Comparison of ENCODE assay signal across 18 cellular contexts in the genomic region with DNA sequence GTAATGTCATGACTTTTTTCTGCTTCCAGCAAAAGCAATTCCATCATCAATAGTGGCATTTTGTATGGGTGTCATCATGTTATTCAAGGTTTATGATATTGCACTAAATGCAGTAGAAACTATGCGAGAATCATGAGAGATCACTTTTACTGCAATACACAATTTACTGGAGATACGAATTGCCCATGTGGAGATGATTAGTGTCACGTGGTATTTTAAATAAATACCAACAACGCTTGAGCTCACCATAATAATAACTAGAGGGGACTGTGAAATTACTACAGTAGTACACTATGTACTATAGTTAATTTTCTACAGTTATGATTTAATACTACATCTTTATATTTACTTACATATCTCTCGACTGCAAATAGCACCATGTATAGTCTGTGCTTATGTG. TPM values are rescaled to one million over a fixed set of nuclear protein-coding genes. Genes with fewer than 3 reads are reported as not detected.
A peak's percentile ranks its signal among the peaks of the same experiment; 100 is the strongest.
DNase-seq lines count a peak whose midpoint lies in the region; ATAC-seq, FAIRE-seq and TF ChIP-seq lines count a peak whose summit lies in the region.
"Had no signal": no experiment of that assay in that cellular context is flagged by ENCODE, and none has a peak within 500 bp of the region (broad histone marks: within the 10 kb centered on the region; RNA-seq: fewer than 3 reads in every experiment).

No MANE protein-coding gene starts in this region.

- POLR2A ChIA-PET in K562 (lab: Yijun Ruan, JAX): no interaction called here

- no peaks in the 10 kb centered on the region for H3K9me3 ChIP-seq in GM23248 (ENCODE audit: low read depth)
- H3K9me3 ChIP-seq in OCI-LY3 (ENCODE audit: insufficient read depth, low read length): no peaks in the 10 kb centered on the region
- no peaks in the 10 kb centered on the region for H3K9me3 ChIP-seq in K562 (replicated peaks; ENCODE audit: control insufficient read depth, insufficient read depth, low read depth, low read length)

- H3K27me3 ChIP-seq in GM23248 (replicated peaks; ENCODE audit: insufficient read depth) (no peaks in the 10 kb centered on the region), OCI-LY3 (ENCODE audit: low read depth, low read length) (no peaks in the 10 kb centered on the region), K562 (ENCODE audit: control insufficient read depth in 2 of 2, insufficient read depth in 2 of 2, low read length in 2 of 2) (no peaks in the 10 kb centered on the region)

- H3K27ac ChIP-seq in GM23248 (no peak overlapping the region), OCI-LY3 (ENCODE audit: low read length) (no peak overlapping the region), K562 (ENCODE audit: extremely low read depth, low read depth, low read length) (no peak overlapping the region)

- no peak for FAIRE-seq in K562 (lab: Jason Lieb, UNC)
- FAIRE-seq: GM12892, H1 had no signal

- H3K4me3 ChIP-seq in GM23248 (no peak overlapping the region), OCI-LY3 (ENCODE audit: low read length) (no peak overlapping the region), K562 (no peak overlapping the region)

- 31 to 40% methylated on average over 5 of the region's 5 CpGs for WGBS in GM23248 (ENCODE audit: low coverage in 1 of 2, low lambda C conversion rate in 2 of 2, missing lambda C conversion rate in 2 of 2), 2 experiments
- WGBS in K562 (ENCODE audit: insufficient coverage, low coverage, missing lambda C conversion rate): 4% methylated on average over 5 of the region's 5 CpGs

- TF ChIP-seq POLR2A in K562 (conservative IDR thresholded peaks at IDR 0.05): no peak

- TF ChIP-seq EP300 in K562 (IDR thresholded peaks at IDR 0.05; ENCODE audit: low read length): no peak

- H3K36me3 ChIP-seq in GM23248 (ENCODE audit: low read depth) (no peaks in the 10 kb centered on the region), OCI-LY3 (replicated peaks; ENCODE audit: low read depth, low read length) (no peaks in the 10 kb centered on the region), K562 (ENCODE audit: control insufficient read depth, insufficient read depth, low read length) (no peaks in the 10 kb centered on the region)

- ATAC-seq in K562: no peak
- ATAC-seq in GM21423 (IDR thresholded peaks at IDR 0.05; ENCODE audit: unreplicated experiment): no peak

- no peak for TF ChIP-seq CTCF in OCI-LY3 (IDR thresholded peaks at IDR 0.05; ENCODE audit: low read depth, low read length)
- TF ChIP-seq CTCF in K562 (IDR thresholded peaks at IDR 0.05 in 2 of 3, conservative IDR thresholded peaks at IDR 0.05 in 1 of 3; ENCODE audit: insufficient read depth in 2 of 3, low read depth in 1 of 3, low read length in 3 of 3): no peak

- H3F3A ChIP-seq in GM23248 (ENCODE audit: insufficient read depth): no peaks in the 10 kb centered on the region

- H3K4me1 ChIP-seq in GM23248 (ENCODE audit: insufficient read depth) (no peaks in the 10 kb centered on the region), OCI-LY3 (ENCODE audit: low read length) (peaks cover 16% of the 10 kb centered on the region), K562 (replicated peaks in 1 of 2; ENCODE audit: control insufficient read depth in 2 of 2, insufficient read depth in 2 of 2, low read length in 2 of 2) (no peaks in the 10 kb centered on the region)

- H2AFZ ChIP-seq in GM23248: no peak overlapping the region
- H2AFZ ChIP-seq in OCI-LY3 (ENCODE audit: low read depth, low read length): no peak overlapping the region
- no peak overlapping the region for H2AFZ ChIP-seq in K562 (ENCODE audit: low read depth, low read length)

- H3K9ac ChIP-seq in GM23248: no peak overlapping the region
- no peak overlapping the region for H3K9ac ChIP-seq in OCI-LY3 (ENCODE audit: low read length)
- H3K9ac ChIP-seq in K562 (ENCODE audit: insufficient read depth in 1 of 2, low read depth in 2 of 2, low read length in 2 of 2): no peak overlapping the region

- no peaks in the 10 kb centered on the region for H3K9me1 ChIP-seq in K562 (ENCODE audit: control insufficient read depth, insufficient read depth, low read length)

- no peaks in the 10 kb centered on the region for H4K20me1 ChIP-seq in GM23248 (ENCODE audit: insufficient read depth)
- no peaks in the 10 kb centered on the region for H4K20me1 ChIP-seq in OCI-LY3 (ENCODE audit: insufficient read depth, low read length)
- no peaks in the 10 kb centered on the region for H4K20me1 ChIP-seq in K562 (replicated peaks; ENCODE audit: control insufficient read depth, insufficient read depth, low read length)

- in situ Hi-C loops in GM23248 (cut with MboI) (no loop called here), K562 (cut with MboI) (no loop called here)

- DNase-seq in GM23248 (peak; percentile 2), K562 (ENCODE audit: extremely low read depth in 1 of 4, low spot score in 3 of 4) (no peak), fibroblast of peridontal ligament (ENCODE audit: extremely low read depth) (peak; percentile 46), NCI-H2029 (lab: John Stamatoyannopoulos, UW) (no peak)
- DNase-seq in activated CD4-positive, alpha-beta T cell treated with anti-CD3 and anti-CD28 coated beads for 48 hours: no peak
- DNase-seq: C1 segment of cervical spinal cord; CD4-positive, CD25-positive, alpha-beta regulatory T cell; CD8-positive, alpha-beta memory T cell; COR-L47; DMS 273 treated with DMSO at 0.1 percent for 48 hours; DMS53; DND-41; GDM1; H9 had no signal

- no peaks in the 10 kb centered on the region; the same call in 1 of the 2 replicates for H3K9me2 ChIP-seq in GM23248 (ENCODE audit: insufficient read depth)

- no TSS peak for BruUV-seq in K562 (replicated peaks; lab: Mats Ljungman, UMichigan)

- no peak overlapping the region for H3K4me2 ChIP-seq in GM23248 (ENCODE audit: unreplicated experiment)
- H3K4me2 ChIP-seq in OCI-LY3 (ENCODE audit: low read length): 0 out of 2 replicates have a peak overlapping the region, but pooled peaks have one; percentile 11
- no peak overlapping the region for H3K4me2 ChIP-seq in K562 (ENCODE audit: insufficient read depth, low read length)

- intact Hi-C loops in K562 (cut with micrococcal nuclease): no loop called here

- TF ChIP-seq RAD21 in K562 (CRISPR knock-in tag; conservative IDR thresholded peaks at IDR 0.05 in 1 of 2, IDR thresholded peaks at IDR 0.05 in 1 of 2): no peak

- H3K79me2 ChIP-seq in GM23248 (ENCODE audit: insufficient read depth) (no peaks in the 10 kb centered on the region), OCI-LY3 (ENCODE audit: low read length) (no peaks in the 10 kb centered on the region), K562 (ENCODE audit: control insufficient read depth, insufficient read depth, low read length) (no peaks in the 10 kb centered on the region)

- CTCF ChIA-PET in K562 (lab: Yijun Ruan, JAX; ENCODE audit: low intra/inter-chr PET ratio): no interaction called here

TF ChIP-seq in K562, 482 proteins besides CTCF, POLR2A, EP300 and RAD21:
- TF ChIP-seq ZNF184 (CRISPR knock-in tag; IDR thresholded peaks at IDR 0.05) (no peak), LARP7 (IDR thresholded peaks at IDR 0.05) (no peak)
- TF ChIP-seq, protein P1, sequence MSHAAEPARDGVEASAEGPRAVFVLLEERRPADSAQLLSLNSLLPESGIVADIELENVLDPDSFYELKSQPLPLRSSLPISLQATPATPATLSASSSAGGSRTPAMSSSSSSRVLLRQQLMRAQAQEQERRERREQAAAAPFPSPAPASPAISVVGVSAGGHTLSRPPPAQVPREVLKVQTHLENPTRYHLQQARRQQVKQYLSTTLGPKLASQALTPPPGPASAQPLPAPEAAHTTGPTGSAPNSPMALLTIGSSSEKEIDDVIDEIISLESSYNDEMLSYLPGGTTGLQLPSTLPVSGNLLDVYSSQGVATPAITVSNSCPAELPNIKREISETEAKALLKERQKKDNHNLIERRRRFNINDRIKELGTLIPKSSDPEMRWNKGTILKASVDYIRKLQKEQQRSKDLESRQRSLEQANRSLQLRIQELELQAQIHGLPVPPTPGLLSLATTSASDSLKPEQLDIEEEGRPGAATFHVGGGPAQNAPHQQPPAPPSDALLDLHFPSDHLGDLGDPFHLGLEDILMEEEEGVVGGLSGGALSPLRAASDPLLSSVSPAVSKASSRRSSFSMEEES (CRISPR knock-in tag; IDR thresholded peaks at IDR 0.05): peak; percentile 54
- TF ChIP-seq, protein P2, sequence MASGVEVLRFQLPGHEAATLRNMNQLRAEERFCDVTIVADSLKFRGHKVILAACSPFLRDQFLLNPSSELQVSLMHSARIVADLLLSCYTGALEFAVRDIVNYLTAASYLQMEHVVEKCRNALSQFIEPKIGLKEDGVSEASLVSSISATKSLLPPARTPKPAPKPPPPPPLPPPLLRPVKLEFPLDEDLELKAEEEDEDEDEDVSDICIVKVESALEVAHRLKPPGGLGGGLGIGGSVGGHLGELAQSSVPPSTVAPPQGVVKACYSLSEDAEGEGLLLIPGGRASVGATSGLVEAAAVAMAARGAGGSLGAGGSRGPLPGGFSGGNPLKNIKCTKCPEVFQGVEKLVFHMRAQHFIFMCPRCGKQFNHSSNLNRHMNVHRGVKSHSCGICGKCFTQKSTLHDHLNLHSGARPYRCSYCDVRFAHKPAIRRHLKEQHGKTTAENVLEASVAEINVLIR (CRISPR knock-in tag; IDR thresholded peaks at IDR 0.05): no peak

RNA-seq across cellular contexts. Expression of a gene that starts 49.7 kb away (rescaled TPM):
- 27.9 and 29.2 TPM in 2 replicates for total RNA-seq in GM23248 (2014; rRNA removed; shearing (Covaris generic))
- polyA plus RNA-seq in GM23248 (2016; fragmentation: Nextera tagmentation; extraction: Ambion mirVana): 26.1 and 26.7 TPM in 2 replicates
- 1.5 TPM in 2 replicates for total RNA-seq in K562 (2011; cell fraction: chromatin; rRNA removed; ENCODE audit: low replicate concordance)
- 3.7 and 4.9 TPM in 2 replicates for total RNA-seq in K562 (2011; cell fraction: nucleolus; rRNA removed)
- 2.1 and 2.2 TPM in 2 replicates for total RNA-seq in K562 (2011; cell fraction: nucleoplasm; rRNA removed)
- 2.1 and 2.3 TPM in 2 replicates for total RNA-seq in K562 (2014; rRNA removed)
- 0.51 and 0.96 TPM in 2 replicates for total RNA-seq in K562 (2014; rRNA removed; fragmentation: Illumina TruSeq; extraction: Trizol)
- total RNA-seq in K562 (2015; rRNA removed; fragmentation: Illumina TruSeq; extraction: Trizol): 1.2 and 1.6 TPM in 2 replicates
- total RNA-seq in K562 (2021): 1.4 and 2.1 TPM in 2 replicates
- 0.53 and 1.2 TPM in 2 replicates for polyA plus RNA-seq in K562 (2011; rRNA removed)
- polyA plus RNA-seq in K562 (2011; cell fraction: cytosol; rRNA removed): 0.62 and 4.9 TPM in 2 replicates
- polyA plus RNA-seq in K562 (2011; cell fraction: nucleus; rRNA removed): 0.32 and 2.5 TPM in 2 replicates
- polyA plus RNA-seq in K562 (2012): 2.0 and 2.1 TPM in 2 replicates
- polyA plus RNA-seq in K562 (2014; fragmentation: Illumina TruSeq; extraction: Trizol): 0.95 and 1.1 TPM in 2 replicates
- under 1 TPM; 0.14 to 0.39 TPM for polyA plus RNA-seq in K562 (2014; fragmentation: Nextera tagmentation; extraction: Ambion mirVana)
- polyA plus RNA-seq in K562 (2014; rRNA removed): 2.1 and 2.9 TPM in 2 replicates
- 0.24 and 1.2 TPM in 2 replicates for polyA minus RNA-seq in K562 (2011; rRNA and poly(A)+ RNA removed)
- polyA minus RNA-seq in K562 (2011; cell fraction: cytosol; rRNA and poly(A)+ RNA removed): 0.57 and 4.0 TPM in 2 replicates
- 4.2 and 7.1 TPM in 2 replicates for polyA minus RNA-seq in K562 (2011; cell fraction: nucleus; rRNA and poly(A)+ RNA removed)

Comparison
In these comparisons a context has a peak if more than half of its experiments do, and no peak if none do; other contexts are left out.
1. DNase-seq: peak in GM23248 (single experiment) and fibroblast of peridontal ligament (single experiment); none in K562 (0 of 4), NCI-H2029 (single experiment) and activated CD4-positive, alpha-beta T cell treated with anti-CD3 and anti-CD28 coated beads for 48 hours (single experiment).